In the genomic region with DNA sequence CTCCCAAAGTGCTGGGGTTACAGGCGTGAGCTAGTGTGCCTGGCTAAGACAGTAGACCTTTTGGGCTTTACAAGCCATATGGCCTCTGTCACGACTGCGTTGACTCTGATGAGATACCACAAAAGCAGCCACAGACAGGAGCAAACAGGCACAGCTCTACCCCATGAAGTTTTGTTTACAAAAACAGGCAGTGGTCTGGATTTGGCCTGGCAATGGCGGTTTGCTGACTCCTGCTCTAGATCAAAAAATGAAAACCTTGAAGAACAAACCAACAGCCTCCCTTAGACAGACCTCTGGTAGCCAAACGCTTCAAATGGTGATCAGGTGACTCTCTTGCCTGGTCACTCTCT, we compare ENCODE assay signal across 11 cellular contexts. TPM values are rescaled to one million over a fixed set of nuclear protein-coding genes. Genes with fewer than 3 reads are reported as not detected.
DNase-seq lines count a peak whose midpoint lies in the region; ATAC-seq and TF ChIP-seq lines count a peak whose summit lies in the region.
"Had no signal": no experiment of that assay in that cellular context is flagged by ENCODE, and none has a peak within 500 bp of the region (broad histone marks: within the 10 kb centered on the region; RNA-seq: fewer than 3 reads in every experiment).

No MANE protein-coding gene starts in this region.

- peak overlapping the region; percentile 44 for H3K27ac ChIP-seq in KOPT-K1 (ENCODE audit: low read depth, low read length, poor library complexity, severe bottlenecking)
- H3K27ac ChIP-seq: 22Rv1 had no signal

- no peaks in the 10 kb centered on the region for H3K27me3 Mint-ChIP-seq in T-helper 2 cell treated with Interferon-gamma antibody and Interleukin-4, amounts not matched to agents 5 μg/mL and 100 μg/mL, for 36 hours (ENCODE audit: low read depth)

- peak; percentile 9 for DNase-seq in T-helper 2 cell treated with Interferon-gamma antibody and Interleukin-4, amounts not matched to agents 5 μg/mL and 100 μg/mL, for 36 hours (ENCODE audit: low spot score)
- DNase-seq in T-helper 2 cell (no peak), fibroblast of villous mesenchyme (ENCODE audit: low read depth) (peak; percentile 74), HuH-7 (ENCODE audit: low spot score) (no peak), HPDE6-E6E7 (ENCODE audit: extremely low spot score) (no peak), NCI-H524 treated with DMSO at 0.1 percent for 48 hours (lab: John Stamatoyannopoulos, UW) (no peak)
- DNase-seq in stimulated activated effector memory CD8-positive, alpha-beta T cell treated with anti-CD3 and anti-CD28 coated beads, Interleukin-12 subunit alpha, Interleukin-12 subunit beta, amount 100 ng/mL, for 72 hours (ENCODE audit: low spot score in 2 of 2): no peak
- DNase-seq: NCI-H2107 had no signal

- peaks cover 9% of the 10 kb centered on the region for H3K36me3 ChIP-seq in KOPT-K1 (ENCODE audit: insufficient read depth, low read length)
- H3K36me3 ChIP-seq: right atrium auricular region had no signal

- H3K36me3 Mint-ChIP-seq in T-helper 2 cell treated with Interferon-gamma antibody and Interleukin-4, amounts not matched to agents 5 μg/mL and 100 μg/mL, for 36 hours (ENCODE audit: low read depth): no peaks in the 10 kb centered on the region
- peaks cover 16% of the 10 kb centered on the region for H3K36me3 Mint-ChIP-seq in stimulated activated effector memory CD8-positive, alpha-beta T cell treated with anti-CD3 and anti-CD28 coated beads, Interleukin-12 subunit alpha, Interleukin-12 subunit beta, amount 100 ng/mL, for 72 hours

- no peak overlapping the region for H3K4me3 Mint-ChIP-seq in T-helper 2 cell treated with Interferon-gamma antibody and Interleukin-4, amounts not matched to agents 5 μg/mL and 100 μg/mL, for 36 hours
- peak overlapping the region; percentile 55 for H3K4me3 Mint-ChIP-seq in stimulated activated effector memory CD8-positive, alpha-beta T cell treated with anti-CD3 and anti-CD28 coated beads, Interleukin-12 subunit alpha, Interleukin-12 subunit beta, amount 100 ng/mL, for 72 hours

- H3K9me3 ChIP-seq in KOPT-K1 (ENCODE audit: insufficient read depth, low read length, poor library complexity, severe bottlenecking): no peaks in the 10 kb centered on the region
- H3K9me3 ChIP-seq: right atrium auricular region had no signal

- H3K4me1 Mint-ChIP-seq in T-helper 2 cell treated with Interferon-gamma antibody and Interleukin-4, amounts not matched to agents 5 μg/mL and 100 μg/mL, for 36 hours (ENCODE audit: low read depth): no peaks in the 10 kb centered on the region
- H3K4me1 Mint-ChIP-seq in stimulated activated effector memory CD8-positive, alpha-beta T cell treated with anti-CD3 and anti-CD28 coated beads, Interleukin-12 subunit alpha, Interleukin-12 subunit beta, amount 100 ng/mL, for 72 hours: peaks cover 34% of the 10 kb centered on the region

- no peak overlapping the region for H3K27ac Mint-ChIP-seq in T-helper 2 cell treated with Interferon-gamma antibody and Interleukin-4, amounts not matched to agents 5 μg/mL and 100 μg/mL, for 36 hours
- peak overlapping the region; percentile 95 for H3K27ac Mint-ChIP-seq in stimulated activated effector memory CD8-positive, alpha-beta T cell treated with anti-CD3 and anti-CD28 coated beads, Interleukin-12 subunit alpha, Interleukin-12 subunit beta, amount 100 ng/mL, for 72 hours

- no peak for TF ChIP-seq CTCF in fibroblast of villous mesenchyme (IDR thresholded peaks at IDR 0.05; ENCODE audit: insufficient read depth, low read depth, low read length)

- no peak overlapping the region for H3K4me3 ChIP-seq in fibroblast of villous mesenchyme (ENCODE audit: low read depth, low read length)
- H3K4me3 ChIP-seq: right atrium auricular region had no signal

- peak; percentile 19 for ATAC-seq in stimulated activated effector memory CD8-positive, alpha-beta T cell treated with anti-CD3 and anti-CD28 coated beads, Interleukin-12 subunit alpha, Interleukin-12 subunit beta, amount 100 ng/mL, for 72 hours

- H3K9me3 Mint-ChIP-seq in T-helper 2 cell treated with Interferon-gamma antibody and Interleukin-4, amounts not matched to agents 5 μg/mL and 100 μg/mL, for 36 hours: no peaks in the 10 kb centered on the region
- no peaks in the 10 kb centered on the region for H3K9me3 Mint-ChIP-seq in stimulated activated effector memory CD8-positive, alpha-beta T cell treated with anti-CD3 and anti-CD28 coated beads, Interleukin-12 subunit alpha, Interleukin-12 subunit beta, amount 100 ng/mL, for 72 hours

RNA-seq across cellular contexts. Expression of a gene that starts 20.7 kb away (rescaled TPM):
- 3.5 and 8.6 TPM in 2 replicates for total RNA-seq in fibroblast of villous mesenchyme

RNA-seq across cellular contexts. Expression of a gene that starts 37.6 kb away (rescaled TPM):
- 0.64 and 1.3 TPM in 2 replicates for total RNA-seq in fibroblast of villous mesenchyme

RNA-seq across cellular contexts. Expression of a gene that starts 41.7 kb away (rescaled TPM):
- 7.4 and 9.1 TPM in 2 replicates for total RNA-seq in fibroblast of villous mesenchyme

RNA-seq across cellular contexts. Expression of a gene that starts 45.4 kb away (rescaled TPM):
- total RNA-seq in fibroblast of villous mesenchyme: 20.9 and 24.2 TPM in 2 replicates

Comparison
In these comparisons a context has a peak if more than half of its experiments do, and no peak if none do; other contexts are left out.
1. DNase-seq: peak in T-helper 2 cell treated with Interferon-gamma antibody and Interleukin-4, amounts not matched to agents 5 μg/mL and 100 μg/mL, for 36 hours (single experiment) and fibroblast of villous mesenchyme (single experiment); none in T-helper 2 cell (0 of 5), stimulated activated effector memory CD8-positive, alpha-beta T cell treated with anti-CD3 and anti-CD28 coated beads, Interleukin-12 subunit alpha, Interleukin-12 subunit beta, amount 100 ng/mL, for 72 hours (0 of 2), HuH-7 (single experiment), HPDE6-E6E7 (single experiment) and NCI-H524 treated with DMSO at 0.1 percent for 48 hours (single experiment).